ENCODE assay signal across 1 cellular context in genomic region chr12:10147714-10148403, GRCh38.
TF ChIP-seq lines count a peak whose summit lies in the region.

No MANE protein-coding gene starts in this region.

TF ChIP-seq in GM12878, 131 proteins besides CTCF, POLR2A, EP300 and RAD21:
- TF ChIP-seq ATF2 (IDR thresholded peaks at IDR 0.05; ENCODE audit: low read length) (0 out of 2 replicates have a peak, but pooled peaks have one; percentile 13), FOXM1 (IDR thresholded peaks at IDR 0.05; ENCODE audit: low read depth, low read length) (peak; percentile 33; the same call in 1 of the 2 replicates), MEF2A (IDR thresholded peaks at IDR 0.05; ENCODE audit: insufficient read depth, low read depth, low read length) (0 out of 2 replicates have a peak, but pooled peaks have one; percentile 33), LARP7 (IDR thresholded peaks at IDR 0.05) (no peak), SIX5 (IDR thresholded peaks at IDR 0.05; ENCODE audit: low read depth, low read length, severe bottlenecking) (no peak), PBX3 (IDR thresholded peaks at IDR 0.05; ENCODE audit: insufficient replicate concordance, low read depth, low read length) (no peak), BHLHE40 (IDR thresholded peaks at IDR 0.05; ENCODE audit: borderline replicate concordance in 1 of 2, low read depth in 2 of 2, low read length in 1 of 2) (peak; percentile 16 to 26; a peak in 2 of 4 replicates), JUNB (IDR thresholded peaks at IDR 0.05) (peak; percentile 59; the same call in 1 of the 2 replicates), KDM1A (IDR thresholded peaks at IDR 0.05; ENCODE audit: borderline replicate concordance) (no peak), REST (IDR thresholded peaks at IDR 0.05; ENCODE audit: low read depth, low read length) (no peak), BCLAF1 (IDR thresholded peaks at IDR 0.05) (no peak), NFIC (IDR thresholded peaks at IDR 0.05; ENCODE audit: low read depth, low read length) (peak; percentile 48), KAT2A (conservative IDR thresholded peaks at IDR 0.05; ENCODE audit: control insufficient read depth, low read depth, low read length) (no peak), RUNX3 (IDR thresholded peaks at IDR 0.05; ENCODE audit: low read length) (peak; percentile 71), SMC3 (IDR thresholded peaks at IDR 0.05; ENCODE audit: borderline replicate concordance, low read length) (no peak)
